Comparison of ENCODE assay signal across 39 cellular contexts in genomic region chr3:174465177-174465576, GRCh38.
"Had no signal": no experiment of that assay in that cellular context is flagged by ENCODE, and none has a peak within 500 bp of the region (broad histone marks: within the 10 kb centered on the region; RNA-seq: fewer than 3 reads in every experiment).

No MANE protein-coding gene starts in this region.

- DNase-seq: activated CD4-positive, alpha-beta memory T cell treated with anti-CD3 and anti-CD28 coated beads, Interleukin-2, amount 10 ng/mL, durations not matched to agents 7 days and 5 days; activated CD4-positive, alpha-beta T cell treated with anti-CD3 and anti-CD28 coated beads for 1 hour; activated CD4-positive, alpha-beta T cell treated with anti-CD3 and anti-CD28 coated beads for 36 hours; activated CD4-positive, alpha-beta T cell treated with anti-CD3 and anti-CD28 coated beads for 48 hours; activated CD4-positive, alpha-beta T cell treated with anti-CD3 and anti-CD28 coated beads, Interleukin-2, amount 10 ng/mL, durations not matched to agents 7 days and 5 days; activated CD4-positive, alpha-beta T cell treated with anti-CD3 and anti-CD28 coated beads, Interleukin-2, amount 50 U/mL, for 48 hours; activated CD4-positive, CD25-positive, alpha-beta regulatory T cell; activated CD8-positive, alpha-beta memory T cell treated with anti-CD3 and anti-CD28 coated beads for 24 hours; activated CD8-positive, alpha-beta memory T cell treated with anti-CD3 and anti-CD28 coated beads, Interleukin-2, amount 50 U/mL, for 4 hours; activated CD8-positive, alpha-beta T cell treated with anti-CD3 and anti-CD28 coated beads, Interleukin-2, amount 10 ng/mL, durations not matched to agents 7 days and 5 days; activated effector memory CD4-positive, alpha-beta T cell treated with anti-CD3 and anti-CD28 coated beads, Interleukin-2, amount 50 U/mL, for 16 hours; activated gamma-delta T cell treated with Interleukin-2 at 50 U/mL for 16 hours; activated naive CD4-positive, alpha-beta T cell; activated naive CD4-positive, alpha-beta T cell treated with anti-CD3 and anti-CD28 coated beads for 36 hours; activated naive CD4-positive, alpha-beta T cell treated with anti-CD3 and anti-CD28 coated beads, Interleukin-2, amount 50 U/mL, for 16 hours; activated naive CD8-positive, alpha-beta T cell treated with anti-CD3 and anti-CD28 coated beads for 36 hours; activated T-cell treated with anti-CD3 and anti-CD28 coated beads for 4 hours; activated T-cell treated with anti-CD3 and anti-CD28 coated beads, Interleukin-2, amount 50 U/mL, for 1 hour; activated T-cell treated with anti-CD3 and anti-CD28 coated beads, Interleukin-2, amount 50 U/mL, for 4 hours; activated T-cell treated with anti-CD3 and anti-CD28 coated beads, Interleukin-2, amount 50 U/mL, for 72 hours; adrenal gland; amniotic stem cell; aorta; body of pancreas; brain microvascular endothelial cell; central memory CD4-positive, alpha-beta T cell; T-helper 1 cell; T-helper 2 cell; T-helper 9 cell; WERI-Rb-1 had no signal

- H3K36me3 Mint-ChIP-seq: activated naive CD4-positive, alpha-beta T cell treated with anti-CD3 and anti-CD28 coated beads, Interleukin-2, amount 50 U/mL, for 72 hours; activated naive CD8-positive, alpha-beta T cell treated with anti-CD3 and anti-CD28 coated beads for 36 hours had no signal

- H3K27me3 Mint-ChIP-seq: activated CD4-positive, alpha-beta memory T cell treated with anti-CD3 and anti-CD28 coated beads, Interleukin-2, amount 10 ng/mL, durations not matched to agents 7 days and 5 days; activated CD4-positive, alpha-beta T cell treated with anti-CD3 and anti-CD28 coated beads for 36 hours; activated CD4-positive, alpha-beta T cell treated with anti-CD3 and anti-CD28 coated beads, Interleukin-2, amount 10 ng/mL, durations not matched to agents 7 days and 5 days; activated naive CD8-positive, alpha-beta T cell treated with anti-CD3 and anti-CD28 coated beads for 36 hours; activated T-helper 17 cell treated with anti-CD3 and anti-CD28 coated beads, Interleukin-2, amount 50 U/mL, for 72 hours had no signal

- H3K9me3 ChIP-seq: adrenal gland, body of pancreas, breast epithelium had no signal

- H3K27me3 ChIP-seq: adrenal gland, body of pancreas, brain microvascular endothelial cell, breast epithelium had no signal

- ATAC-seq: activated CD4-positive, alpha-beta T cell treated with anti-CD3 and anti-CD28 coated beads for 36 hours; activated CD4-positive, CD25-positive, alpha-beta regulatory T cell treated with anti-CD3 and anti-CD28 coated beads, Interleukin-2, amount 50 U/mL, for 24 hours; activated CD8-positive, alpha-beta T cell treated with anti-CD3 and anti-CD28 coated beads, Interleukin-2, amount 10 ng/mL, durations not matched to agents 7 days and 5 days; activated naive CD4-positive, alpha-beta T cell treated with anti-CD3 and anti-CD28 coated beads, Interleukin-2, amount 50 U/mL, for 72 hours; activated T-cell treated with anti-CD3 and anti-CD28 coated beads, Interleukin-2, amount 50 U/mL, for 4 hours; activated T-cell treated with anti-CD3 and anti-CD28 coated beads, Interleukin-2, amount 50 U/mL, for 72 hours; activated T-helper 17 cell treated with anti-CD3 and anti-CD28 coated beads, Interleukin-2, amount 50 U/mL, for 72 hours; body of pancreas had no signal

- H3K9me3 Mint-ChIP-seq: activated T-cell treated with anti-CD3 and anti-CD28 coated beads, Interleukin-2, amount 50 U/mL, for 4 hours; activated T-cell treated with anti-CD3 and anti-CD28 coated beads, Interleukin-2, amount 50 U/mL, for 72 hours; activated T-helper 1 cell treated with anti-CD3 and anti-CD28 coated beads, Interleukin-12 subunit alpha, Interleukin-12 subunit beta, Interleukin-2, Interleukin-4 antibody, amounts not matched to agents 30 ng/mL and 10 ng/mL and 1 ng/mL, durations not matched to agents 14 hours and 24 hours and 36 hours; activated T-helper 17 cell treated with anti-CD3 and anti-CD28 coated beads, Interleukin-2, amount 50 U/mL, for 72 hours; T-helper 1 cell treated with Interleukin-12 subunit alpha and Interleukin-12 subunit beta and Interleukin-4 antibody, amounts not matched to agents 30 μg/mL and 1 μg/mL, for 36 hours; T-helper 2 cell treated with Interferon-gamma antibody and Interleukin-4, amounts not matched to agents 5 μg/mL and 100 μg/mL, for 36 hours had no signal

- FAIRE-seq: astrocyte had no signal

- H3K4me3 Mint-ChIP-seq: activated CD4-positive, alpha-beta memory T cell treated with anti-CD3 and anti-CD28 coated beads, Interleukin-2, amount 10 ng/mL, durations not matched to agents 7 days and 5 days; activated CD4-positive, alpha-beta T cell treated with anti-CD3 and anti-CD28 coated beads for 36 hours; activated CD4-positive, alpha-beta T cell treated with anti-CD3 and anti-CD28 coated beads, Interleukin-2, amount 10 ng/mL, durations not matched to agents 7 days and 5 days; activated CD8-positive, alpha-beta T cell treated with anti-CD3 and anti-CD28 coated beads, Interleukin-2, amount 10 ng/mL, durations not matched to agents 7 days and 5 days; activated naive CD4-positive, alpha-beta T cell treated with anti-CD3 and anti-CD28 coated beads for 36 hours; activated naive CD8-positive, alpha-beta T cell treated with anti-CD3 and anti-CD28 coated beads for 36 hours; activated T-cell treated with anti-CD3 and anti-CD28 coated beads, Interleukin-2, amount 50 U/mL, for 4 hours; activated T-cell treated with anti-CD3 and anti-CD28 coated beads, Interleukin-2, amount 50 U/mL, for 72 hours; activated T-helper 1 cell treated with anti-CD3 and anti-CD28 coated beads, Interleukin-12 subunit alpha, Interleukin-12 subunit beta, Interleukin-2, Interleukin-4 antibody, amounts not matched to agents 30 ng/mL and 10 ng/mL and 1 ng/mL, durations not matched to agents 14 hours and 24 hours and 36 hours; activated T-helper 17 cell treated with anti-CD3 and anti-CD28 coated beads, Interleukin-2, amount 50 U/mL, for 72 hours; T-helper 1 cell treated with Interleukin-12 subunit alpha and Interleukin-12 subunit beta and Interleukin-4 antibody, amounts not matched to agents 30 μg/mL and 1 μg/mL, for 36 hours; T-helper 2 cell treated with Interferon-gamma antibody and Interleukin-4, amounts not matched to agents 5 μg/mL and 100 μg/mL, for 36 hours; WTC11 had no signal

- H3K4me1 Mint-ChIP-seq: activated CD4-positive, alpha-beta memory T cell treated with anti-CD3 and anti-CD28 coated beads, Interleukin-2, amount 10 ng/mL, durations not matched to agents 7 days and 5 days; activated CD4-positive, alpha-beta T cell treated with anti-CD3 and anti-CD28 coated beads for 36 hours; activated CD4-positive, alpha-beta T cell treated with anti-CD3 and anti-CD28 coated beads, Interleukin-2, amount 10 ng/mL, durations not matched to agents 7 days and 5 days; activated naive CD8-positive, alpha-beta T cell treated with anti-CD3 and anti-CD28 coated beads for 36 hours; activated T-helper 17 cell treated with anti-CD3 and anti-CD28 coated beads, Interleukin-2, amount 50 U/mL, for 72 hours had no signal

- H3K4me1 ChIP-seq: adrenal gland, body of pancreas, breast epithelium had no signal

- H3K36me3 ChIP-seq: adrenal gland, brain microvascular endothelial cell, breast epithelium, WERI-Rb-1 had no signal

- H3K27ac ChIP-seq: adrenal gland, body of pancreas, brain microvascular endothelial cell, breast epithelium, WERI-Rb-1 had no signal

- H3K4me3 ChIP-seq: adrenal gland, body of pancreas, breast epithelium had no signal

- H3K27ac Mint-ChIP-seq: activated CD4-positive, alpha-beta memory T cell treated with anti-CD3 and anti-CD28 coated beads, Interleukin-2, amount 10 ng/mL, durations not matched to agents 7 days and 5 days; activated CD4-positive, alpha-beta T cell treated with anti-CD3 and anti-CD28 coated beads for 36 hours; activated CD4-positive, alpha-beta T cell treated with anti-CD3 and anti-CD28 coated beads, Interleukin-2, amount 10 ng/mL, durations not matched to agents 7 days and 5 days; activated CD8-positive, alpha-beta T cell treated with anti-CD3 and anti-CD28 coated beads, Interleukin-2, amount 10 ng/mL, durations not matched to agents 7 days and 5 days; activated naive CD4-positive, alpha-beta T cell treated with anti-CD3 and anti-CD28 coated beads for 36 hours; activated naive CD4-positive, alpha-beta T cell treated with anti-CD3 and anti-CD28 coated beads, Interleukin-2, amount 50 U/mL, for 72 hours; activated naive CD8-positive, alpha-beta T cell treated with anti-CD3 and anti-CD28 coated beads for 36 hours; activated T-cell treated with anti-CD3 and anti-CD28 coated beads, Interleukin-2, amount 50 U/mL, for 72 hours; activated T-helper 1 cell treated with anti-CD3 and anti-CD28 coated beads, Interleukin-12 subunit alpha, Interleukin-12 subunit beta, Interleukin-2, Interleukin-4 antibody, amounts not matched to agents 30 ng/mL and 10 ng/mL and 1 ng/mL, durations not matched to agents 14 hours and 24 hours and 36 hours; activated T-helper 17 cell treated with anti-CD3 and anti-CD28 coated beads, Interleukin-2, amount 50 U/mL, for 72 hours; T-helper 1 cell treated with Interleukin-12 subunit alpha and Interleukin-12 subunit beta and Interleukin-4 antibody, amounts not matched to agents 30 μg/mL and 1 μg/mL, for 36 hours; T-helper 2 cell treated with Interferon-gamma antibody and Interleukin-4, amounts not matched to agents 5 μg/mL and 100 μg/mL, for 36 hours had no signal
